ENCODE assay signal across 8 cellular contexts in the genomic region with DNA sequence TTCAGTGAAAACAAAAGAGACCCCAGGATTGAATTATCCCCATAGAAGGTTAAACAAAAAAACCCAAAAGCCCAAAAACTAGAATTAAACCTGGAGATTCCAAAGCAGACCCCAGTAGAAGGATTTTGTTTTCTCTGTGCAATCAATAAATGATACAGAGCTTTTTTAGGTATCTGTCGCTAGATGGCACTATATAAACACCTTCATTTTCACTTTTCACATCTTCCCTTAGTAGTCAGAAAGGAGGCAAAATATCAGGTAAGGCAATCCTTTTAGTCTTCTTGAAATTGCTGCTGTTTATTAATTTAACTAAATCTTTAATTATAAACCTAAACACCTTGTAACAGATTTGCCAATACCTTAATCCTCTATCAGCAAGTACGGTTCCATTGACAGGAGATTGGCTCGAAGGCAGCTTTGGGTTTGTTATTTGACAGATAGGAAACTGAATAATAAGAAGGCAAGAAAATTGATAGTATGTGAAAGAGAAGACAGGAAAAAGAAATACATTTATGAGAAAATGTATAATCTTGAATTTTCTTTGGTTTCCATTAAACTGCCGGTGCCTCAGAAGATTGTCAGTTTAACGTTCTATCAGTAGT. TPM values are rescaled to one million over a fixed set of nuclear protein-coding genes. Genes with fewer than 3 reads are reported as not detected.
DNase-seq lines count a peak whose midpoint lies in the region; ATAC-seq and TF ChIP-seq lines count a peak whose summit lies in the region.

No MANE protein-coding gene starts in this region.

- no peaks in the 10 kb centered on the region for H3K9me3 ChIP-seq in stomach

- ATAC-seq in GM19452 (IDR thresholded peaks at IDR 0.05; ENCODE audit: unreplicated experiment) (peak; percentile 69), foreskin keratinocyte (no peak)

- 65 to 73% (median 71%) methylated on average over 5 of the region's 5 CpGs for WGBS in stomach, 5 donors

- DNase-seq in DMS53 treated with DMSO at 0.1 percent for 48 hours (lab: John Stamatoyannopoulos, UW; ENCODE audit: unreplicated experiment) (peak; percentile 44), SKM-1 treated with dmso at 0.1 percent for 144 hours (lab: John Stamatoyannopoulos, UW; ENCODE audit: unreplicated experiment) (peak; percentile 53), foreskin keratinocyte (peak in 1 of 2 donors; percentile 34), stomach (no peak), activated gamma-delta T cell (lab: John Stamatoyannopoulos, UW) (no peak)
- no peak for DNase-seq in activated naive CD4-positive, alpha-beta T cell treated with Interleukin-2 at 50 U/mL for 16 hours

- TF ChIP-seq CTCF in LNCAP (IDR thresholded peaks at IDR 0.05) (peak; percentile 62), foreskin keratinocyte (conservative IDR thresholded peaks at IDR 0.05) (peak; percentile 84), stomach (IDR thresholded peaks at IDR 0.05) (peak in 5 of 7 experiments; percentile 24 to 52 (median 42))

- TF ChIP-seq EP300 in stomach (IDR thresholded peaks at IDR 0.05) = no peak

- H3K27ac ChIP-seq in foreskin keratinocyte (no peak overlapping the region), stomach (no peak overlapping the region)

- H3K4me1 ChIP-seq in foreskin keratinocyte (peaks cover 9% of the 10 kb centered on the region), stomach (no peaks in the 10 kb centered on the region)

- no peak overlapping the region for H3K4me3 ChIP-seq in stomach

- intact Hi-C loops in stomach (cut with DNase I; ENCODE audit: low total_unique reads) = no loop called here

- H3K36me3 ChIP-seq in stomach = no peaks in the 10 kb centered on the region

- TF ChIP-seq POLR2A in stomach (IDR thresholded peaks at IDR 0.05) = no peak

- H3K27me3 ChIP-seq in foreskin keratinocyte (no peaks in the 10 kb centered on the region), stomach (no peaks in the 10 kb centered on the region)

RNA-seq across cellular contexts. Expression of a gene that starts 23.3 kb away (rescaled TPM):
- total RNA-seq in foreskin keratinocyte (29.5 and 32.1 TPM in 2 replicates), stomach (10 to 100 TPM; 19.7 to 93.4 (median 37.3) TPM)
- polyA plus RNA-seq in foreskin keratinocyte (14.0 and 14.4 TPM in 2 replicates), stomach (10 to 100 TPM; 15.9 to 30.9 (median 16.1) TPM)

Comparison
In these comparisons a context has a peak if more than half of its experiments do, and no peak if none do; other contexts are left out.
1. DNase-seq: peak in DMS53 treated with DMSO at 0.1 percent for 48 hours (single experiment) and SKM-1 treated with dmso at 0.1 percent for 144 hours (single experiment); none in stomach (single experiment), activated gamma-delta T cell (single experiment) and activated naive CD4-positive, alpha-beta T cell treated with Interleukin-2 at 50 U/mL for 16 hours (single experiment).
2. Peak in every context shown above with its lines, with median percentiles within 50 percentile points of each other: CTCF ChIP-seq.